In genomic region chr14:68679746-68680467, GRCh38 we compare ENCODE assay signal across 14 cellular contexts.
A peak's percentile ranks its signal among the peaks of the same experiment; 100 is the strongest.
DNase-seq lines count a peak whose midpoint lies in the region; ATAC-seq and TF ChIP-seq lines count a peak whose summit lies in the region.
"Had no signal": no experiment of that assay in that cellular context is flagged by ENCODE, and none has a peak within 500 bp of the region (broad histone marks: within the 10 kb centered on the region; RNA-seq: fewer than 3 reads in every experiment).

No MANE protein-coding gene starts in this region.

- no peaks in the 10 kb centered on the region for H3K36me3 Mint-ChIP-seq in activated CD8-positive, alpha-beta memory T cell treated with anti-CD3 and anti-CD28 coated beads, Interleukin-2, amount 10 ng/mL, durations not matched to agents 7 days and 5 days
- H3K36me3 Mint-ChIP-seq: activated naive CD8-positive, alpha-beta T cell treated with anti-CD3 and anti-CD28 coated beads for 36 hours; CD4-positive, CD25-positive, alpha-beta regulatory T cell had no signal

- TF ChIP-seq POLR2A in IMR-90 (IDR thresholded peaks at IDR 0.05; ENCODE audit: low read depth, low read length): no peak

- no TSS peak for BruUV-seq in IMR-90 (replicated peaks; lab: Mats Ljungman, UMichigan)

- POLR2A ChIA-PET in IMR-90 (lab: Charles Lee; ENCODE audit: unreplicated experiment): interaction anchor here (1.2 kb wide), 1 partner anchor 382 kb away, joined by 4 read pairs; no protein-coding TSS in a partner anchor

- H2BK15ac ChIP-seq in IMR-90 (ENCODE audit: low read depth, low read length) (no peak overlapping the region), mesenchymal stem cell (ENCODE audit: low read depth, poor library complexity, severe bottlenecking) (no peak overlapping the region)

- H3K79me1 ChIP-seq in IMR-90 (ENCODE audit: low read depth in 1 of 2, low read length in 2 of 2) (peaks cover 0 to 5% of the 10 kb centered on the region in 2 experiments; a peak in 1 of 4 replicates), mesenchymal stem cell (replicated peaks; ENCODE audit: low read length, poor library complexity, severe bottlenecking) (peaks cover 11% of the 10 kb centered on the region)

- H3K27me3 Mint-ChIP-seq in activated CD8-positive, alpha-beta memory T cell treated with anti-CD3 and anti-CD28 coated beads, Interleukin-2, amount 10 ng/mL, durations not matched to agents 7 days and 5 days: no peaks in the 10 kb centered on the region
- H3K27me3 Mint-ChIP-seq: activated naive CD8-positive, alpha-beta T cell treated with anti-CD3 and anti-CD28 coated beads for 36 hours; CD4-positive, CD25-positive, alpha-beta regulatory T cell; effector memory CD8-positive, alpha-beta T cell had no signal

- DNase-seq in IMR-90: no peak
- no peak for DNase-seq in epithelial cell of prostate (ENCODE audit: low read depth, low spot score)
- DNase-seq in mesenchymal stem cell: no peak
- DNase-seq in upper lobe of right lung: no peak
- no peak for DNase-seq in activated CD8-positive, alpha-beta memory T cell treated with anti-CD3 and anti-CD28 coated beads, Interleukin-2, amount 10 ng/mL, durations not matched to agents 7 days and 5 days
- DNase-seq in medulla oblongata (ENCODE audit: extremely low spot score): no peak
- no peak for DNase-seq in NCI-H1436 (lab: John Stamatoyannopoulos, UW)
- DNase-seq: activated naive CD8-positive, alpha-beta T cell treated with anti-CD3 and anti-CD28 coated beads for 36 hours; CD4-positive, CD25-positive, alpha-beta regulatory T cell; effector memory CD8-positive, alpha-beta T cell; EL; NCI-H1694 treated with DMSO at 0.1 percent for 48 hours; NCI-H446 had no signal

- no peak overlapping the region for H3K9ac ChIP-seq in IMR-90 (ENCODE audit: low read depth, low read length)
- H3K9ac ChIP-seq in mesenchymal stem cell (ENCODE audit: low read length): no peak overlapping the region

- in situ Hi-C loops in IMR-90 (cut with MboI; ENCODE audit: low sequenced_read_pairs): no loop called here

- H2BK120ac ChIP-seq in IMR-90 (ENCODE audit: low read depth, low read length): no peak overlapping the region
- no peak overlapping the region for H2BK120ac ChIP-seq in mesenchymal stem cell (ENCODE audit: low read depth, low read length)

- H4K5ac ChIP-seq in IMR-90 (ENCODE audit: low read depth, low read length): no peak overlapping the region

- peaks cover 27% of the 10 kb centered on the region for H3K9me1 ChIP-seq in IMR-90 (ENCODE audit: insufficient read depth, low read length)

- TF ChIP-seq CTCF in IMR-90 (conservative IDR thresholded peaks at IDR 0.05; ENCODE audit: low read depth, low read length): no peak
- TF ChIP-seq CTCF in upper lobe of right lung (IDR thresholded peaks at IDR 0.05): no peak

- WGBS in IMR-90 (ENCODE audit: extremely low coverage in 2 of 2, insufficient read length in 1 of 2), 2 experiments: no CpG with 5 or more reads among the region's 8 CpGs
- WGBS in mesenchymal stem cell: 93% methylated on average over 6 of the region's 8 CpGs

- no peaks in the 10 kb centered on the region for H4K20me1 ChIP-seq in IMR-90 (ENCODE audit: insufficient read depth, low read length)

- H3K23ac ChIP-seq in IMR-90 (ENCODE audit: low read depth, low read length) (no peak overlapping the region), mesenchymal stem cell (ENCODE audit: low read length in 2 of 2) (no peak overlapping the region)

- peak overlapping the region; percentile 2; the same call in 1 of the 2 replicates for H2BK20ac ChIP-seq in IMR-90 (ENCODE audit: low read depth, low read length)

- H3K9me3 ChIP-seq in IMR-90 (ENCODE audit: control insufficient read depth, insufficient read depth, low read length) (no peaks in the 10 kb centered on the region), mesenchymal stem cell (ENCODE audit: control insufficient read depth, low read length) (no peaks in the 10 kb centered on the region), upper lobe of right lung (no peaks in the 10 kb centered on the region)
- H3K9me3 ChIP-seq: prostate gland had no signal

- TF ChIP-seq RAD21 in IMR-90 (IDR thresholded peaks at IDR 0.05; ENCODE audit: low read length): no peak

- H2AK5ac ChIP-seq in IMR-90 (ENCODE audit: low read depth, low read length) (no peak overlapping the region), mesenchymal stem cell (ENCODE audit: low read length, severe bottlenecking) (no peak overlapping the region)

- H2AFZ ChIP-seq in IMR-90 (replicated peaks; ENCODE audit: low read length, poor library complexity) (no peak overlapping the region), mesenchymal stem cell (ENCODE audit: low read depth, low read length) (no peak overlapping the region)

- H4K8ac ChIP-seq in IMR-90 (ENCODE audit: low read depth in 2 of 2, low read length in 2 of 2) (no peak overlapping the region), mesenchymal stem cell (ENCODE audit: low read length) (no peak overlapping the region)

- H3K14ac ChIP-seq in IMR-90 (replicated peaks; ENCODE audit: low read depth, low read length) (no peak overlapping the region; the same call in 1 of the 2 replicates), mesenchymal stem cell (ENCODE audit: low read length in 2 of 2) (no peak overlapping the region)

- H3K4me1 Mint-ChIP-seq in activated CD8-positive, alpha-beta memory T cell treated with anti-CD3 and anti-CD28 coated beads, Interleukin-2, amount 10 ng/mL, durations not matched to agents 7 days and 5 days: peaks cover 36% of the 10 kb centered on the region

- H4K91ac ChIP-seq in IMR-90 (ENCODE audit: insufficient read depth, low read depth, low read length): no peak overlapping the region
- no peak overlapping the region for H4K91ac ChIP-seq in mesenchymal stem cell (ENCODE audit: low read length)

- CTCF ChIA-PET in IMR-90 (lab: Yijun Ruan, JAX): no interaction called here
- CTCF ChIA-PET in activated CD8-positive, alpha-beta memory T cell treated with anti-CD3 and anti-CD28 coated beads, Interleukin-2, amount 10 ng/mL, durations not matched to agents 7 days and 5 days (lab: Charles Lee): interaction anchor here (0.7 to 1.0 kb wide), 2 partner anchors 13 to 162 kb away, joined by 3 read pairs; no protein-coding TSS in a partner anchor

- no peak overlapping the region for H2AK9ac ChIP-seq in IMR-90 (replicated peaks; ENCODE audit: low read depth, low read length, poor library complexity)

- H3K27ac ChIP-seq in IMR-90 (ENCODE audit: insufficient read depth, low read length) (no peak overlapping the region), epithelial cell of prostate (peak overlapping the region; percentile 92), mesenchymal stem cell (ENCODE audit: low read length, poor library complexity, severe bottlenecking) (peak overlapping the region; percentile 83), upper lobe of right lung (peak overlapping the region; percentile 5)
- H3K27ac ChIP-seq: prostate gland had no signal

- intact Hi-C loops in IMR-90 (cut with micrococcal nuclease): loop anchor here (10.0 kb wide), 2 partner anchors 135 to 215 kb away; no protein-coding TSS in a partner anchor
- intact Hi-C loops in upper lobe of right lung (cut with DNase I): no loop called here

- H3K4me3 Mint-ChIP-seq in activated CD8-positive, alpha-beta memory T cell treated with anti-CD3 and anti-CD28 coated beads, Interleukin-2, amount 10 ng/mL, durations not matched to agents 7 days and 5 days: no peak overlapping the region
- H3K4me3 Mint-ChIP-seq: activated naive CD8-positive, alpha-beta T cell treated with anti-CD3 and anti-CD28 coated beads for 36 hours; CD4-positive, CD25-positive, alpha-beta regulatory T cell; effector memory CD8-positive, alpha-beta T cell had no signal

- H3K36me3 ChIP-seq in IMR-90 (ENCODE audit: control insufficient read depth, insufficient read depth, low read length) (no peaks in the 10 kb centered on the region), mesenchymal stem cell (ENCODE audit: control insufficient read depth in 1 of 2, insufficient read depth in 2 of 2, low read depth in 1 of 2, low read length in 2 of 2) (peaks cover 0 to 7% of the 10 kb centered on the region in 2 experiments), upper lobe of right lung (no peaks in the 10 kb centered on the region)
- H3K36me3 ChIP-seq: prostate gland had no signal

- ATAC-seq in IMR-90 (ENCODE audit: low read depth) (no peak), upper lobe of right lung (no peak)
- ATAC-seq in activated CD8-positive, alpha-beta memory T cell treated with anti-CD3 and anti-CD28 coated beads, Interleukin-2, amount 10 ng/mL, durations not matched to agents 7 days and 5 days: no peak
- ATAC-seq: effector memory CD8-positive, alpha-beta T cell had no signal

- H3K4ac ChIP-seq in IMR-90 (ENCODE audit: low read depth, low read length) (peak overlapping the region; percentile 15; the same call in 1 of the 2 replicates), mesenchymal stem cell (ENCODE audit: low read depth in 1 of 2, low read length in 2 of 2) (peak overlapping the region in 1 of 2 experiments; percentile 71)

- peak overlapping the region in 1 of 2 experiments; percentile 49 for H2BK12ac ChIP-seq in mesenchymal stem cell (ENCODE audit: low read length in 2 of 2)

- H3K18ac ChIP-seq in IMR-90 (ENCODE audit: low read depth, low read length) (no peak overlapping the region), mesenchymal stem cell (ENCODE audit: low read depth in 1 of 2, low read length in 2 of 2) (peak overlapping the region; percentile 19 to 42)

- no peak overlapping the region for H2BK5ac ChIP-seq in IMR-90 (ENCODE audit: low read depth, low read length, poor library complexity, severe bottlenecking)
- H2BK5ac ChIP-seq in mesenchymal stem cell (ENCODE audit: low read depth, low read length, poor library complexity, severe bottlenecking): no peak overlapping the region

- dilution Hi-C loops in IMR-90 (cut with HindIII; ENCODE audit: low sequenced_read_pairs, unreplicated experiment): no loop called here

- H3K4me1 ChIP-seq in IMR-90 (ENCODE audit: control insufficient read depth, insufficient read depth, low read length) (peaks cover 25% of the 10 kb centered on the region), mesenchymal stem cell (ENCODE audit: control insufficient read depth, insufficient read depth, low read depth, low read length) (peaks cover 17% of the 10 kb centered on the region), upper lobe of right lung (peaks cover 43% of the 10 kb centered on the region)
- H3K4me1 ChIP-seq: prostate gland had no signal

- H3K4me2 ChIP-seq in IMR-90 (ENCODE audit: low read depth, low read length): no peak overlapping the region
- H3K4me2 ChIP-seq in mesenchymal stem cell (ENCODE audit: low read length, poor library complexity, severe bottlenecking): no peak overlapping the region

- no peak overlapping the region for H3K56ac ChIP-seq in IMR-90 (ENCODE audit: extremely low read depth, insufficient read depth, low read length)

- no peaks in the 10 kb centered on the region for H3K27me3 ChIP-seq in IMR-90 (ENCODE audit: control insufficient read depth, insufficient read depth, low read length)
- H3K27me3 ChIP-seq in mesenchymal stem cell (ENCODE audit: control insufficient read depth in 1 of 2, insufficient read depth in 1 of 2, low read length in 2 of 2): no peaks in the 10 kb centered on the region
- H3K27me3 ChIP-seq in upper lobe of right lung: no peaks in the 10 kb centered on the region

- no peak overlapping the region for H3K27ac Mint-ChIP-seq in activated CD8-positive, alpha-beta memory T cell treated with anti-CD3 and anti-CD28 coated beads, Interleukin-2, amount 10 ng/mL, durations not matched to agents 7 days and 5 days
- H3K27ac Mint-ChIP-seq: activated naive CD8-positive, alpha-beta T cell treated with anti-CD3 and anti-CD28 coated beads for 36 hours; effector memory CD8-positive, alpha-beta T cell had no signal

- H3K9me3 Mint-ChIP-seq in activated CD8-positive, alpha-beta memory T cell treated with anti-CD3 and anti-CD28 coated beads, Interleukin-2, amount 10 ng/mL, durations not matched to agents 7 days and 5 days (ENCODE audit: low read depth): no peaks in the 10 kb centered on the region
- H3K9me3 Mint-ChIP-seq: activated naive CD8-positive, alpha-beta T cell treated with anti-CD3 and anti-CD28 coated beads for 36 hours; CD4-positive, CD25-positive, alpha-beta regulatory T cell; effector memory CD8-positive, alpha-beta T cell had no signal

- H3K4me3 ChIP-seq in IMR-90 (ENCODE audit: insufficient read depth, low read depth, low read length): no peak overlapping the region
- no peak overlapping the region for H3K4me3 ChIP-seq in mesenchymal stem cell (ENCODE audit: insufficient read depth in 1 of 2, low read depth in 1 of 2, low read length in 2 of 2)
- H3K4me3 ChIP-seq in upper lobe of right lung: no peak overlapping the region
- H3K4me3 ChIP-seq: prostate gland had no signal
